12 cellular contexts compared by ENCODE assay signal in genomic region chr1:54806931-54807611, GRCh38. TPM values are rescaled to one million over a fixed set of nuclear protein-coding genes. Genes with fewer than 3 reads are reported as not detected.
DNase-seq lines count a peak whose midpoint lies in the region; ATAC-seq lines count a peak whose summit lies in the region.
"Had no signal": no experiment of that assay in that cellular context is flagged by ENCODE, and none has a peak within 500 bp of the region (broad histone marks: within the 10 kb centered on the region; RNA-seq: fewer than 3 reads in every experiment).

No MANE protein-coding gene starts in this region.

- H3K9ac ChIP-seq in neuronal stem cell (ENCODE audit: low read depth, low read length, poor library complexity): peak overlapping the region; percentile 24

- H3K27me3 ChIP-seq in MG63 (no peaks in the 10 kb centered on the region), neuronal stem cell (ENCODE audit: control insufficient read depth in 3 of 3, insufficient read depth in 3 of 3, low read depth in 1 of 3, low read length in 3 of 3) (peaks cover 0 to 36% (median 5%) of the 10 kb centered on the region in 3 experiments)
- H3K27me3 ChIP-seq: adrenal gland had no signal

- no peak overlapping the region for H3K14ac ChIP-seq in neuronal stem cell (ENCODE audit: low read length)

- no peak overlapping the region for H2AFZ ChIP-seq in neuronal stem cell (ENCODE audit: low read length)

- H3K27ac ChIP-seq in neuronal stem cell (replicated peaks; ENCODE audit: low read length): no peak overlapping the region
- H3K27ac ChIP-seq: adrenal gland had no signal

- H3K18ac ChIP-seq in neuronal stem cell (ENCODE audit: low read length): no peak overlapping the region

- H2BK120ac ChIP-seq in neuronal stem cell (ENCODE audit: low read depth, low read length): no peak overlapping the region

- no peaks in the 10 kb centered on the region for H3K79me1 ChIP-seq in neuronal stem cell (ENCODE audit: low read depth, low read length)

- no CpG with 5 or more reads among the region's 11 CpGs for WGBS in neuronal stem cell (ENCODE audit: extremely low coverage in 2 of 2, insufficient read length in 2 of 2, insufficient replicate concordance in 1 of 2), 2 donors

- no peak overlapping the region for H3K23ac ChIP-seq in neuronal stem cell (ENCODE audit: low read depth, low read length, poor library complexity)

- H3K9me3 ChIP-seq in MG63 (no peaks in the 10 kb centered on the region), neuronal stem cell (replicated peaks in 1 of 2; ENCODE audit: control insufficient read depth in 2 of 2, insufficient read depth in 1 of 2, low read depth in 1 of 2, low read length in 2 of 2) (no peaks in the 10 kb centered on the region)
- H3K9me3 ChIP-seq: adrenal gland had no signal

- no peak overlapping the region for H3K4ac ChIP-seq in neuronal stem cell (ENCODE audit: low read length)

- no peak overlapping the region for H3K4me3 ChIP-seq in MG63
- H3K4me3 ChIP-seq in neuronal stem cell (ENCODE audit: low read length in 2 of 2): no peak overlapping the region
- H3K4me3 ChIP-seq: adrenal gland had no signal

- H3K4me1 ChIP-seq in neuronal stem cell (ENCODE audit: control insufficient read depth in 2 of 2, insufficient read depth in 1 of 2, low read depth in 1 of 2, low read length in 2 of 2): peaks cover 0 to 2% of the 10 kb centered on the region in 2 donors

- DNase-seq in Daoy (ENCODE audit: low read depth) (peak; percentile 68), MG63 (peak; percentile 43), activated gamma-delta T cell (lab: John Stamatoyannopoulos, UW) (peak; percentile 29), neuronal stem cell (ENCODE audit: low spot score) (no peak), anterior cingulate cortex (lab: John Stamatoyannopoulos, UW) (no peak), NCI-H226 (no peak)
- DNase-seq: mesendoderm, NCI-H1417 treated with DMSO at 0.1 percent for 48 hours had no signal

- H3K4me2 ChIP-seq in neuronal stem cell (ENCODE audit: insufficient read depth, low read length, poor library complexity, severe bottlenecking): no peak overlapping the region

- no peak overlapping the region for H2BK5ac ChIP-seq in neuronal stem cell (ENCODE audit: low read length)

- no peak overlapping the region for H2AK5ac ChIP-seq in neuronal stem cell (ENCODE audit: low read depth, low read length)

- no peak overlapping the region for H2BK12ac ChIP-seq in neuronal stem cell (ENCODE audit: low read length)

- H4K8ac ChIP-seq in neuronal stem cell (ENCODE audit: low read depth, low read length): no peak overlapping the region

- H2BK15ac ChIP-seq in neuronal stem cell (ENCODE audit: low read length): no peak overlapping the region

- H4K91ac ChIP-seq in neuronal stem cell (ENCODE audit: low read depth, low read length, poor library complexity): no peak overlapping the region

- ATAC-seq in GM18868 (IDR thresholded peaks at IDR 0.05; ENCODE audit: unreplicated experiment) (no peak), HG02970 (IDR thresholded peaks at IDR 0.05; ENCODE audit: low FRiP score, unreplicated experiment) (no peak)
- ATAC-seq: SK-N-SH treated with all-trans-retinoic acid at 6 μM for 48 hours had no signal

- no peaks in the 10 kb centered on the region for H3K36me3 ChIP-seq in MG63
- H3K36me3 ChIP-seq in neuronal stem cell (replicated peaks in 1 of 2; ENCODE audit: control insufficient read depth in 2 of 2, insufficient read depth in 2 of 2, low read length in 2 of 2): no peaks in the 10 kb centered on the region
- H3K36me3 ChIP-seq: adrenal gland had no signal

RNA-seq across cellular contexts. Expression of gene TTC22, which starts 5.9 kb away (rescaled TPM):
- total RNA-seq in Daoy (2014; rRNA removed; shearing (Covaris generic)): not detected in 2 replicates
- total RNA-seq in MG63 (2014; rRNA removed; shearing (Covaris generic); ENCODE audit: low replicate concordance): not detected in 2 replicates
- 0.07 TPM for polyA plus RNA-seq in neuronal stem cell (2013, experiment 1 of 2)
- polyA plus RNA-seq in neuronal stem cell (2013, experiment 2 of 2): 0.06 TPM

RNA-seq across cellular contexts. Expression of gene PARS2, which starts 42.7 kb away (rescaled TPM):
- 5.8 and 7.3 TPM in 2 replicates for total RNA-seq in Daoy (2014; rRNA removed; shearing (Covaris generic))
- total RNA-seq in MG63 (2014; rRNA removed; shearing (Covaris generic); ENCODE audit: low replicate concordance): 5.5 and 7.5 TPM in 2 replicates
- polyA plus RNA-seq in neuronal stem cell (2013, experiment 1 of 2): 6.1 TPM
- polyA plus RNA-seq in neuronal stem cell (2013, experiment 2 of 2): 5.7 TPM

Comparison
In these comparisons a context has a peak if more than half of its experiments do, and no peak if none do; other contexts are left out.
1. DNase-seq: peak in Daoy (single experiment), MG63 (single experiment) and activated gamma-delta T cell (single experiment); none in neuronal stem cell (single experiment), anterior cingulate cortex (0 of 58) and NCI-H226 (single experiment).